In genomic region chr1:108079550-108079949, GRCh38 we compare ENCODE assay signal across 13 cellular contexts.
DNase-seq lines count a peak whose midpoint lies in the region; ATAC-seq, FAIRE-seq and TF ChIP-seq lines count a peak whose summit lies in the region.
"Had no signal": no experiment of that assay in that cellular context is flagged by ENCODE, and none has a peak within 500 bp of the region (broad histone marks: within the 10 kb centered on the region; RNA-seq: fewer than 3 reads in every experiment).

No MANE protein-coding gene starts in this region.

- FAIRE-seq in GM19239 (lab: Jason Lieb, UNC): no peak

- no peak overlapping the region for H3K4me2 ChIP-seq in osteoblast (ENCODE audit: insufficient read depth, low read length)

- no peaks in the 10 kb centered on the region for H3K79me2 ChIP-seq in osteoblast (ENCODE audit: insufficient read depth, low read length)

- no peaks in the 10 kb centered on the region for H3K36me3 Mint-ChIP-seq in activated naive CD4-positive, alpha-beta T cell treated with anti-CD3 and anti-CD28 coated beads, Interleukin-2, amount 50 U/mL, for 72 hours

- H3K27ac Mint-ChIP-seq in activated naive CD4-positive, alpha-beta T cell treated with anti-CD3 and anti-CD28 coated beads, Interleukin-2, amount 50 U/mL, for 72 hours: peak overlapping the region; percentile 22 to 71
- H3K27ac Mint-ChIP-seq: progenitor cell of endocrine pancreas had no signal

- DNase-seq in GM06990 (ENCODE audit: extremely low read depth, insufficient read length) (peak; percentile 50), GM03348 (ENCODE audit: low spot score) (no peak), coronary artery (ENCODE audit: low spot score) (no peak), GM19239 (ENCODE audit: insufficient read length, low spot score) (no peak), osteoblast (ENCODE audit: insufficient read length, low spot score, missing footprints) (no peak)
- peak; percentile 22 for DNase-seq in activated CD4-positive, alpha-beta T cell treated with anti-CD3 and anti-CD28 coated beads for 1 hour
- DNase-seq in activated naive CD4-positive, alpha-beta T cell treated with anti-CD3 and anti-CD28 coated beads, Interleukin-2, amount 50 U/mL, for 72 hours (ENCODE audit: low spot score in 2 of 2): peak in 1 of 2 donors; percentile 24
- DNase-seq in stimulated activated CD4-positive, alpha-beta T cell treated with anti-CD3 and anti-CD28 coated beads, Interleukin-15, amount 100 ng/mL, for 48 hours (ENCODE audit: low read depth in 2 of 2): peak; percentile 19 to 20
- DNase-seq: AML-193, NCI-H2029, SHP77 had no signal

- no peaks in the 10 kb centered on the region for H4K20me1 ChIP-seq in osteoblast (ENCODE audit: insufficient read depth, low read length)

- H3K27ac ChIP-seq in coronary artery (no peak overlapping the region), osteoblast (ENCODE audit: low read depth, low read length) (no peak overlapping the region)

- H3K4me3 ChIP-seq in GM06990 (replicated peaks; ENCODE audit: low read depth, low read length): no peak overlapping the region
- no peak overlapping the region for H3K4me3 ChIP-seq in coronary artery
- H3K4me3 ChIP-seq in osteoblast (ENCODE audit: insufficient read depth, low read length): no peak overlapping the region

- TF ChIP-seq CTCF in GM06990 (IDR thresholded peaks at IDR 0.05; ENCODE audit: insufficient read depth, low read length, poor library complexity, severe bottlenecking) (no peak), coronary artery (IDR thresholded peaks at IDR 0.05) (no peak), osteoblast (IDR thresholded peaks at IDR 0.05; ENCODE audit: extremely low read depth, low read depth, low read length) (no peak)

- H3K4me1 ChIP-seq in osteoblast (ENCODE audit: insufficient read depth, low read length): no peaks in the 10 kb centered on the region

- ATAC-seq in activated naive CD4-positive, alpha-beta T cell treated with anti-CD3 and anti-CD28 coated beads, Interleukin-2, amount 50 U/mL, for 72 hours: peak; percentile 43 to 77
- ATAC-seq: left lobe of liver had no signal

- H3K27me3 ChIP-seq in GM06990 (replicated peaks; ENCODE audit: control insufficient read depth, insufficient read depth, low read length) (no peaks in the 10 kb centered on the region), osteoblast (ENCODE audit: insufficient read depth, low read length) (no peaks in the 10 kb centered on the region)

- H3K9me3 ChIP-seq in osteoblast (ENCODE audit: low read depth, low read length): no peaks in the 10 kb centered on the region

- peaks cover 8 to 14% of the 10 kb centered on the region in 2 donors for H3K9me3 Mint-ChIP-seq in activated naive CD4-positive, alpha-beta T cell treated with anti-CD3 and anti-CD28 coated beads, Interleukin-2, amount 50 U/mL, for 72 hours

- no peak overlapping the region for H2AFZ ChIP-seq in osteoblast (ENCODE audit: low read length)

- H3K36me3 ChIP-seq in GM06990 (ENCODE audit: control insufficient read depth, insufficient read depth, low read length) (no peaks in the 10 kb centered on the region), osteoblast (ENCODE audit: insufficient read depth, low read length) (no peaks in the 10 kb centered on the region)

Comparison
In these comparisons a context has a peak if more than half of its experiments do, and no peak if none do; other contexts are left out.
1. DNase-seq: peak in GM06990 (single experiment), activated CD4-positive, alpha-beta T cell treated with anti-CD3 and anti-CD28 coated beads for 1 hour (single experiment) and stimulated activated CD4-positive, alpha-beta T cell treated with anti-CD3 and anti-CD28 coated beads, Interleukin-15, amount 100 ng/mL, for 48 hours (2 of 2); none in GM03348 (single experiment), coronary artery (single experiment), GM19239 (single experiment) and osteoblast (single experiment).